ENCODE assay signal across 1 cellular context in genomic region chr12:53078425-53079225, GRCh38.
TF ChIP-seq lines count a peak whose summit lies in the region.

No MANE protein-coding gene starts in this region.

TF ChIP-seq in HepG2, 621 proteins besides CTCF, POLR2A, EP300 and RAD21 (continued from another document and continues in another):
- TF ChIP-seq PRDM4 (CRISPR knock-in tag; IDR thresholded peaks at IDR 0.05; ENCODE audit: borderline replicate concordance) (no peak), POLR2AphosphoS5 (IDR thresholded peaks at IDR 0.05; ENCODE audit: low read depth, low read length) (peak; percentile 50; the same call in 1 of the 2 replicates), ZFX (CRISPR knock-in tag; IDR thresholded peaks at IDR 0.05; ENCODE audit: low read depth) (peak; percentile 91), NCOA1 (CRISPR knock-in tag; IDR thresholded peaks at IDR 0.05) (no peak), DMAP1 (CRISPR knock-in tag; IDR thresholded peaks at IDR 0.05) (peak; percentile 29; the same call in 1 of the 2 replicates), JARID2 (CRISPR knock-in tag; IDR thresholded peaks at IDR 0.05; ENCODE audit: insufficient replicate concordance) (peak; percentile 13), BRD4 (CRISPR knock-in tag; IDR thresholded peaks at IDR 0.05) (peak; percentile 60; the same call in 1 of the 2 replicates), THAP9 (CRISPR knock-in tag; IDR thresholded peaks at IDR 0.05; ENCODE audit: borderline replicate concordance) (no peak), DMTF1 (CRISPR knock-in tag; IDR thresholded peaks at IDR 0.05) (no peak), E2F2 (CRISPR knock-in tag; IDR thresholded peaks at IDR 0.05; ENCODE audit: borderline replicate concordance) (no peak), HOXA9 (CRISPR knock-in tag; IDR thresholded peaks at IDR 0.05; ENCODE audit: borderline replicate concordance) (no peak), RBFOX2 (IDR thresholded peaks at IDR 0.05; ENCODE audit: low read depth, low read length) (peak; percentile 64; the same call in 1 of the 2 replicates), PHF20 (CRISPR knock-in tag; IDR thresholded peaks at IDR 0.05) (no peak), ZNF329 (CRISPR knock-in tag; IDR thresholded peaks at IDR 0.05; ENCODE audit: low read depth) (no peak), ARID5B (CRISPR knock-in tag; IDR thresholded peaks at IDR 0.05) (peak; percentile 12; the same call in 1 of the 2 replicates), SOX13 (IDR thresholded peaks at IDR 0.05) (no peak), SOX13 (CRISPR knock-in tag; conservative IDR thresholded peaks at IDR 0.05 in 1 of 2, IDR thresholded peaks at IDR 0.05 in 1 of 2) (no peak), DDIT3 (CRISPR knock-in tag; IDR thresholded peaks at IDR 0.05) (no peak), ZNF30 (CRISPR knock-in tag; IDR thresholded peaks at IDR 0.05) (no peak), TBL1XR1 (IDR thresholded peaks at IDR 0.05; ENCODE audit: borderline replicate concordance, low read length, partially characterized antibody) (no peak), ZNF775 (CRISPR knock-in tag; IDR thresholded peaks at IDR 0.05; ENCODE audit: borderline replicate concordance) (no peak), ZNF333 (CRISPR knock-in tag; IDR thresholded peaks at IDR 0.05; ENCODE audit: borderline replicate concordance) (peak; percentile 72; the same call in 1 of the 2 replicates), GTF2F1 (IDR thresholded peaks at IDR 0.05; ENCODE audit: low read length) (no peak), SATB2 (CRISPR knock-in tag; IDR thresholded peaks at IDR 0.05) (no peak), NR0B2 (CRISPR knock-in tag; IDR thresholded peaks at IDR 0.05) (peak; percentile 65), EZH2 (conservative IDR thresholded peaks at IDR 0.05; ENCODE audit: low read depth, low read length) (no peak), ARID4A (CRISPR knock-in tag; IDR thresholded peaks at IDR 0.05; ENCODE audit: borderline replicate concordance) (peak; percentile 60; the same call in 1 of the 2 replicates), ELF3 (CRISPR knock-in tag; IDR thresholded peaks at IDR 0.05) (peak; percentile 11; the same call in 1 of the 2 replicates), SNRNP70 (IDR thresholded peaks at IDR 0.05; ENCODE audit: low read depth, low read length) (no peak), HINFP (CRISPR knock-in tag; IDR thresholded peaks at IDR 0.05; ENCODE audit: low read depth) (no peak), IKZF4 (CRISPR knock-in tag; IDR thresholded peaks at IDR 0.05; ENCODE audit: borderline replicate concordance, low read depth, not compliant biosample characterization) (no peak), ZNF564 (CRISPR knock-in tag; IDR thresholded peaks at IDR 0.05) (no peak), ATRX (CRISPR knock-in tag; IDR thresholded peaks at IDR 0.05; ENCODE audit: borderline replicate concordance) (no peak), ZNF20 (CRISPR knock-in tag; IDR thresholded peaks at IDR 0.05) (no peak), MAF1 (CRISPR knock-in tag; IDR thresholded peaks at IDR 0.05; ENCODE audit: borderline replicate concordance) (no peak), ZNF589 (CRISPR knock-in tag; conservative IDR thresholded peaks at IDR 0.05) (no peak), KLF13 (CRISPR knock-in tag; IDR thresholded peaks at IDR 0.05) (no peak), HOMEZ (CRISPR knock-in tag; IDR thresholded peaks at IDR 0.05; ENCODE audit: low read depth) (no peak), RNF2 (conservative IDR thresholded peaks at IDR 0.05; ENCODE audit: low read depth) (no peak)
